Comparison of ENCODE assay signal across 29 cellular contexts in genomic region chr18:30446605-30447004, GRCh38.
"Had no signal": no experiment of that assay in that cellular context is flagged by ENCODE, and none has a peak within 500 bp of the region (broad histone marks: within the 10 kb centered on the region; RNA-seq: fewer than 3 reads in every experiment).

No MANE protein-coding gene starts in this region.

- H3K4me3 ChIP-seq: ascending aorta, breast epithelium, cardiac muscle cell, colonic mucosa, esophagus squamous epithelium, gastroesophageal sphincter had no signal

- H3K4me3 Mint-ChIP-seq: activated B cell treated with CpG ODN at 0.5 μM for 24 hours; activated CD8-positive, alpha-beta T cell treated with anti-CD3 and anti-CD28 coated beads for 36 hours; activated naive CD4-positive, alpha-beta T cell treated with anti-CD3 and anti-CD28 coated beads, Interleukin-2, amount 10 ng/mL, durations not matched to agents 7 days and 5 days; activated naive CD8-positive, alpha-beta T cell treated with anti-CD3 and anti-CD28 coated beads, Interleukin-2, amount 10 ng/mL, durations not matched to agents 7 days and 5 days; activated T-helper 1 cell treated with anti-CD3 and anti-CD28 coated beads, Interleukin-12 subunit alpha, Interleukin-12 subunit beta, Interleukin-2, Interleukin-4 antibody, amounts not matched to agents 30 ng/mL and 10 ng/mL and 1 ng/mL, durations not matched to agents 14 hours and 24 hours and 36 hours; brain had no signal

- H3K27ac Mint-ChIP-seq: activated B cell treated with CpG ODN at 0.5 μM for 24 hours; activated CD8-positive, alpha-beta T cell treated with anti-CD3 and anti-CD28 coated beads for 36 hours; activated naive CD4-positive, alpha-beta T cell treated with anti-CD3 and anti-CD28 coated beads, Interleukin-2, amount 10 ng/mL, durations not matched to agents 7 days and 5 days; activated naive CD4-positive, alpha-beta T cell treated with anti-CD3 and anti-CD28 coated beads, Interleukin-2, amount 50 U/mL, for 72 hours; activated naive CD8-positive, alpha-beta T cell treated with anti-CD3 and anti-CD28 coated beads, Interleukin-2, amount 10 ng/mL, durations not matched to agents 7 days and 5 days; activated T-helper 1 cell treated with anti-CD3 and anti-CD28 coated beads, Interleukin-12 subunit alpha, Interleukin-12 subunit beta, Interleukin-2, Interleukin-4 antibody, amounts not matched to agents 30 ng/mL and 10 ng/mL and 1 ng/mL, durations not matched to agents 14 hours and 24 hours and 36 hours; activated T-helper 2 cell treated with anti-CD3 and anti-CD28 coated beads, Interferon-gamma antibody, Interleukin-2, Interleukin-4, amounts not matched to agents 10 μg/mL and 5 μg/mL and 100 μg/mL, durations not matched to agents 14 hours and 24 hours and 36 hours; brain had no signal

- H3K4me1 Mint-ChIP-seq: activated B cell treated with CpG ODN at 0.5 μM for 24 hours; activated naive CD4-positive, alpha-beta T cell treated with anti-CD3 and anti-CD28 coated beads, Interleukin-2, amount 10 ng/mL, durations not matched to agents 7 days and 5 days; activated naive CD8-positive, alpha-beta T cell treated with anti-CD3 and anti-CD28 coated beads, Interleukin-2, amount 10 ng/mL, durations not matched to agents 7 days and 5 days; brain had no signal

- H3K36me3 ChIP-seq: ascending aorta, breast epithelium, cardiac muscle cell, colonic mucosa, esophagus squamous epithelium, gastroesophageal sphincter had no signal

- H3K9me3 Mint-ChIP-seq: brain had no signal

- ATAC-seq: activated CD4-positive, CD25-positive, alpha-beta regulatory T cell treated with anti-CD3 and anti-CD28 coated beads, Interleukin-2, amount 50 U/mL, for 24 hours; activated CD8-positive, alpha-beta T cell treated with anti-CD3 and anti-CD28 coated beads for 36 hours; activated naive CD4-positive, alpha-beta T cell treated with anti-CD3 and anti-CD28 coated beads, Interleukin-2, amount 50 U/mL, for 72 hours; gastroesophageal sphincter had no signal

- H3K27me3 Mint-ChIP-seq: activated B cell treated with CpG ODN at 0.5 μM for 24 hours; activated CD8-positive, alpha-beta T cell treated with anti-CD3 and anti-CD28 coated beads for 36 hours; activated naive CD4-positive, alpha-beta T cell treated with anti-CD3 and anti-CD28 coated beads, Interleukin-2, amount 10 ng/mL, durations not matched to agents 7 days and 5 days; activated naive CD8-positive, alpha-beta T cell treated with anti-CD3 and anti-CD28 coated beads, Interleukin-2, amount 10 ng/mL, durations not matched to agents 7 days and 5 days; brain had no signal

- H3K27me3 ChIP-seq: ascending aorta, breast epithelium, cardiac muscle cell, colonic mucosa, esophagus squamous epithelium, gastroesophageal sphincter had no signal

- H3K4me1 ChIP-seq: ascending aorta, breast epithelium, colonic mucosa, esophagus squamous epithelium, gastroesophageal sphincter had no signal

- DNase-seq: activated B cell treated with CpG ODN at 0.5 μM for 24 hours; activated CD4-positive, alpha-beta T cell treated with anti-CD3 and anti-CD28 coated beads for 48 hours; activated CD4-positive, alpha-beta T cell treated with anti-CD3 and anti-CD28 coated beads, Interleukin-2, amount 50 U/mL, for 1 hour; activated CD4-positive, alpha-beta T cell treated with anti-CD3 and anti-CD28 coated beads, Interleukin-2, amount 50 U/mL, for 48 hours; activated CD8-positive, alpha-beta memory T cell treated with anti-CD3 and anti-CD28 coated beads for 24 hours; activated CD8-positive, alpha-beta T cell treated with anti-CD3 and anti-CD28 coated beads for 36 hours; activated effector memory CD4-positive, alpha-beta T cell treated with anti-CD3 and anti-CD28 coated beads, Interleukin-2, amount 50 U/mL, for 16 hours; activated naive CD4-positive, alpha-beta T cell; activated naive CD4-positive, alpha-beta T cell treated with anti-CD3 and anti-CD28 coated beads, Interleukin-2, amount 10 ng/mL, durations not matched to agents 7 days and 5 days; activated naive CD8-positive, alpha-beta T cell treated with anti-CD3 and anti-CD28 coated beads, Interleukin-2, amount 10 ng/mL, durations not matched to agents 7 days and 5 days; activated T-cell treated with anti-CD3 and anti-CD28 coated beads, Interleukin-2, amount 50 U/mL, for 48 hours; central memory CD4-positive, alpha-beta T cell; cerebellar nuclear complex; colonic mucosa; effector CD8-positive, alpha-beta T cell; esophagus squamous epithelium; foreskin melanocyte; T-helper 2 cell had no signal

- H3K36me3 Mint-ChIP-seq: activated naive CD4-positive, alpha-beta T cell treated with anti-CD3 and anti-CD28 coated beads, Interleukin-2, amount 10 ng/mL, durations not matched to agents 7 days and 5 days; activated naive CD8-positive, alpha-beta T cell treated with anti-CD3 and anti-CD28 coated beads, Interleukin-2, amount 10 ng/mL, durations not matched to agents 7 days and 5 days; brain had no signal

- H3K27ac ChIP-seq: ascending aorta, breast epithelium, cardiac muscle cell, colonic mucosa, epithelial cell of prostate, esophagus squamous epithelium, gastroesophageal sphincter, VCaP had no signal
